17 cellular contexts compared by ENCODE assay signal in the genomic region with DNA sequence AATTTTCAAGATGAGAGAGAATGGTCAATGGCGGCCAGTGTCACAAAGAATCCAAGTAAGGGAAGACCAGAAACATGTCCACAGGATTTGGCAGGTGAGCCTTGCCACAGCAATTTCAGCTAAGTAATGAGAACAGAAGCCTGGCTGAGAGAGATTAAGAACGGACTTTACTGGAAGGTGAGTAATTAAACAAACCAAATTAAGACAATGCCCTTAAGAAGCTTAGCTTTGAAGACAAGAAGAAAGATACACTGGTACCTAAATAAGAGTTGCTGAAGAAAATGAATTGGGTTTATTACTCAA.
A peak's percentile ranks its signal among the peaks of the same experiment; 100 is the strongest.
DNase-seq lines count a peak whose midpoint lies in the region; ATAC-seq and TF ChIP-seq lines count a peak whose summit lies in the region.
"Had no signal": no experiment of that assay in that cellular context is flagged by ENCODE, and none has a peak within 500 bp of the region (broad histone marks: within the 10 kb centered on the region; RNA-seq: fewer than 3 reads in every experiment).

No MANE protein-coding gene starts in this region.

- no peaks in the 10 kb centered on the region for H3K27me3 ChIP-seq in CD4-positive, CD25-positive, alpha-beta regulatory T cell (ENCODE audit: control insufficient read depth, insufficient read depth, low read length)
- H3K27me3 ChIP-seq in CD8-positive, alpha-beta memory T cell (ENCODE audit: insufficient read depth, low read length, poor library complexity, severe bottlenecking): no peaks in the 10 kb centered on the region
- H3K27me3 ChIP-seq in OCI-LY3 (ENCODE audit: low read depth, low read length) (no peaks in the 10 kb centered on the region), Karpas-422 (ENCODE audit: low read length) (no peaks in the 10 kb centered on the region)
- H3K27me3 ChIP-seq: brain microvascular endothelial cell, foreskin keratinocyte, MG63 had no signal

- H3K27me3 Mint-ChIP-seq in CD4-positive, CD25-positive, alpha-beta regulatory T cell: no peaks in the 10 kb centered on the region
- no peaks in the 10 kb centered on the region for H3K27me3 Mint-ChIP-seq in CD8-positive, alpha-beta memory T cell
- no peaks in the 10 kb centered on the region for H3K27me3 Mint-ChIP-seq in central memory CD8-positive, alpha-beta T cell
- H3K27me3 Mint-ChIP-seq: activated naive CD8-positive, alpha-beta T cell treated with anti-CD3 and anti-CD28 coated beads, Interleukin-2, amount 10 ng/mL, durations not matched to agents 7 days and 5 days had no signal

- H3K4me1 Mint-ChIP-seq in CD4-positive, CD25-positive, alpha-beta regulatory T cell: peaks cover 16 to 35% (median 24%) of the 10 kb centered on the region in 4 donors
- peaks cover 30 to 47% (median 45%) of the 10 kb centered on the region in 3 donors for H3K4me1 Mint-ChIP-seq in CD8-positive, alpha-beta memory T cell
- H3K4me1 Mint-ChIP-seq in central memory CD8-positive, alpha-beta T cell: peaks cover 37% of the 10 kb centered on the region

- peak overlapping the region; percentile 61 for H3K4me3 ChIP-seq in CD4-positive, CD25-positive, alpha-beta regulatory T cell (ENCODE audit: low read depth, low read length)
- no peak overlapping the region for H3K4me3 ChIP-seq in CD8-positive, alpha-beta memory T cell (ENCODE audit: low read length)
- 0 out of 2 replicates have a peak overlapping the region, but pooled peaks have one; percentile 14 for H3K4me3 ChIP-seq in OCI-LY3 (ENCODE audit: low read length)
- H3K4me3 ChIP-seq in Karpas-422 (ENCODE audit: low read length): no peak overlapping the region
- H3K4me3 ChIP-seq: MG63 had no signal

- no peak for ATAC-seq in CD4-positive, CD25-positive, alpha-beta regulatory T cell (ENCODE audit: low read depth in 2 of 2)
- ATAC-seq in central memory CD8-positive, alpha-beta T cell (replicated peaks; ENCODE audit: extremely low read depth, poor library complexity, severe bottlenecking): no peak
- no peak for ATAC-seq in GM18502 (IDR thresholded peaks at IDR 0.05; ENCODE audit: poor library complexity, unreplicated experiment)
- ATAC-seq: foreskin keratinocyte, natural killer cell had no signal

- peak overlapping the region; percentile 14; the same call in 1 of the 2 replicates for H3K4me2 ChIP-seq in OCI-LY3 (ENCODE audit: low read length)
- H3K4me2 ChIP-seq in Karpas-422 (ENCODE audit: low read depth, low read length, poor library complexity, severe bottlenecking): no peak overlapping the region

- TF ChIP-seq CTCF in OCI-LY3 (IDR thresholded peaks at IDR 0.05; ENCODE audit: low read depth, low read length): no peak

- peak overlapping the region; percentile 41; the same call in 1 of the 2 replicates for H2AFZ ChIP-seq in OCI-LY3 (ENCODE audit: low read depth, low read length)
- no peak overlapping the region for H2AFZ ChIP-seq in Karpas-422 (ENCODE audit: low read length)

- no peaks in the 10 kb centered on the region for H3K9me2 ChIP-seq in Karpas-422 (replicated peaks; ENCODE audit: insufficient read depth, low read length)

- POLR2A ChIA-PET in CD8-positive, alpha-beta memory T cell (lab: Charles Lee): interaction anchor here (1.3 kb wide), 1 partner anchor 412 kb away, joined by 5 read pairs; a partner anchor contains a TSS

- H3K9ac ChIP-seq in OCI-LY3 (ENCODE audit: low read length) (no peak overlapping the region), Karpas-422 (ENCODE audit: low read length) (no peak overlapping the region)

- peak overlapping the region in 3 of 4 donors; percentile 35 to 66 (median 60) for H3K4me3 Mint-ChIP-seq in CD4-positive, CD25-positive, alpha-beta regulatory T cell
- H3K4me3 Mint-ChIP-seq in CD8-positive, alpha-beta memory T cell: peak overlapping the region; percentile 35 to 78 (median 61)
- peak overlapping the region; percentile 43 for H3K4me3 Mint-ChIP-seq in central memory CD8-positive, alpha-beta T cell

- peak overlapping the region in 2 of 3 donors; percentile 82 to 90 for H3K27ac Mint-ChIP-seq in CD4-positive, CD25-positive, alpha-beta regulatory T cell
- peak overlapping the region; percentile 55 to 96 (median 90) for H3K27ac Mint-ChIP-seq in CD8-positive, alpha-beta memory T cell
- no peak overlapping the region for H3K27ac Mint-ChIP-seq in central memory CD8-positive, alpha-beta T cell (ENCODE audit: low read depth)
- H3K27ac Mint-ChIP-seq: natural killer cell had no signal

- CTCF ChIA-PET in CD8-positive, alpha-beta memory T cell (lab: Charles Lee): interaction anchor here (1.2 to 1.5 kb wide), 2 partner anchors 412 to 1175 kb away, joined by 3 read pairs; a partner anchor contains a TSS

- H3K79me2 ChIP-seq in OCI-LY3 (ENCODE audit: low read length) (no peaks in the 10 kb centered on the region), Karpas-422 (ENCODE audit: low read length) (no peaks in the 10 kb centered on the region)

- no peak for DNase-seq in CD4-positive, CD25-positive, alpha-beta regulatory T cell
- DNase-seq in CD8-positive, alpha-beta memory T cell: no peak
- DNase-seq in central memory CD8-positive, alpha-beta T cell (ENCODE audit: low spot score in 2 of 2): no peak
- DNase-seq in Karpas-422 (no peak), NCI-H1105 treated with DMSO at 0.1 percent for 48 hours (lab: John Stamatoyannopoulos, UW) (no peak)
- DNase-seq: activated naive CD8-positive, alpha-beta T cell treated with anti-CD3 and anti-CD28 coated beads, Interleukin-2, amount 10 ng/mL, durations not matched to agents 7 days and 5 days; brain microvascular endothelial cell; DMS153; foreskin keratinocyte; MG63; natural killer cell; NCI-H1694; stimulated activated CD4-positive, alpha-beta T cell treated with anti-CD3 and anti-CD28 coated beads, Interleukin-2, amount 100 ng/mL, for 24 hours; SW 1271 had no signal

- H3K9me3 Mint-ChIP-seq in CD4-positive, CD25-positive, alpha-beta regulatory T cell: peaks cover 0 to 4% (median 0%) of the 10 kb centered on the region in 7 donors
- H3K9me3 Mint-ChIP-seq in CD8-positive, alpha-beta memory T cell: peaks cover 0 to 5% (median 0%) of the 10 kb centered on the region in 5 donors
- peaks cover 6% of the 10 kb centered on the region for H3K9me3 Mint-ChIP-seq in central memory CD8-positive, alpha-beta T cell
- H3K9me3 Mint-ChIP-seq: natural killer cell had no signal

- peaks cover 23% of the 10 kb centered on the region for H3K4me1 ChIP-seq in CD4-positive, CD25-positive, alpha-beta regulatory T cell (ENCODE audit: control insufficient read depth, insufficient read depth, low read length, poor library complexity, severe bottlenecking)
- peaks cover 34% of the 10 kb centered on the region for H3K4me1 ChIP-seq in CD8-positive, alpha-beta memory T cell (ENCODE audit: insufficient read depth, low read length)
- H3K4me1 ChIP-seq in OCI-LY3 (ENCODE audit: low read length): peaks cover 37% of the 10 kb centered on the region
- H3K4me1 ChIP-seq in Karpas-422 (ENCODE audit: low read length): no peaks in the 10 kb centered on the region

- no peaks in the 10 kb centered on the region for H4K20me1 ChIP-seq in OCI-LY3 (ENCODE audit: insufficient read depth, low read length)
- H4K20me1 ChIP-seq in Karpas-422 (ENCODE audit: insufficient read depth, low read depth, low read length): no peaks in the 10 kb centered on the region

- H3K9me3 ChIP-seq in CD4-positive, CD25-positive, alpha-beta regulatory T cell (ENCODE audit: control insufficient read depth in 2 of 2, low read length in 2 of 2): no peaks in the 10 kb centered on the region
- H3K9me3 ChIP-seq in CD8-positive, alpha-beta memory T cell (ENCODE audit: low read length): no peaks in the 10 kb centered on the region
- H3K9me3 ChIP-seq in OCI-LY3 (ENCODE audit: insufficient read depth, low read length) (no peaks in the 10 kb centered on the region), Karpas-422 (ENCODE audit: low read length) (no peaks in the 10 kb centered on the region)
- H3K9me3 ChIP-seq: MG63 had no signal

- no peaks in the 10 kb centered on the region for H3K36me3 ChIP-seq in CD4-positive, CD25-positive, alpha-beta regulatory T cell (ENCODE audit: control insufficient read depth, insufficient read depth, low read length)
- no peaks in the 10 kb centered on the region for H3K36me3 ChIP-seq in CD8-positive, alpha-beta memory T cell (ENCODE audit: insufficient read depth, low read length)
- no peaks in the 10 kb centered on the region for H3K36me3 ChIP-seq in OCI-LY3 (replicated peaks; ENCODE audit: low read depth, low read length)
- H3K36me3 ChIP-seq in Karpas-422 (ENCODE audit: insufficient read depth, low read length): no peaks in the 10 kb centered on the region
- H3K36me3 ChIP-seq: brain microvascular endothelial cell, MG63 had no signal

- H3K36me3 Mint-ChIP-seq in CD4-positive, CD25-positive, alpha-beta regulatory T cell: no peaks in the 10 kb centered on the region
- peaks cover 0 to 11% (median 3%) of the 10 kb centered on the region in 3 donors for H3K36me3 Mint-ChIP-seq in CD8-positive, alpha-beta memory T cell
- H3K36me3 Mint-ChIP-seq in central memory CD8-positive, alpha-beta T cell (ENCODE audit: insufficient read depth): no peaks in the 10 kb centered on the region

- no peak overlapping the region for H3K27ac ChIP-seq in CD4-positive, CD25-positive, alpha-beta regulatory T cell (ENCODE audit: insufficient read depth, low read length, poor library complexity, severe bottlenecking)
- no peak overlapping the region for H3K27ac ChIP-seq in CD8-positive, alpha-beta memory T cell (ENCODE audit: low read depth, low read length)
- no peak overlapping the region for H3K27ac ChIP-seq in OCI-LY3 (ENCODE audit: low read length)
- no peak overlapping the region for H3K27ac ChIP-seq in Karpas-422 (ENCODE audit: low read length)
- H3K27ac ChIP-seq: brain microvascular endothelial cell, epithelial cell of prostate, foreskin keratinocyte had no signal

Comparison
In these comparisons a context has a peak if more than half of its experiments do, and no peak if none do; other contexts are left out.
1. H3K4me3 ChIP-seq: peak in CD4-positive, CD25-positive, alpha-beta regulatory T cell (single experiment) and OCI-LY3 (single experiment); none in CD8-positive, alpha-beta memory T cell (single experiment) and Karpas-422 (single experiment).
2. Peak in every context shown above with its lines, with median percentiles within 50 percentile points of each other: H3K4me3 Mint-ChIP-seq.